1 cellular context compared by ENCODE assay signal in the genomic region with DNA sequence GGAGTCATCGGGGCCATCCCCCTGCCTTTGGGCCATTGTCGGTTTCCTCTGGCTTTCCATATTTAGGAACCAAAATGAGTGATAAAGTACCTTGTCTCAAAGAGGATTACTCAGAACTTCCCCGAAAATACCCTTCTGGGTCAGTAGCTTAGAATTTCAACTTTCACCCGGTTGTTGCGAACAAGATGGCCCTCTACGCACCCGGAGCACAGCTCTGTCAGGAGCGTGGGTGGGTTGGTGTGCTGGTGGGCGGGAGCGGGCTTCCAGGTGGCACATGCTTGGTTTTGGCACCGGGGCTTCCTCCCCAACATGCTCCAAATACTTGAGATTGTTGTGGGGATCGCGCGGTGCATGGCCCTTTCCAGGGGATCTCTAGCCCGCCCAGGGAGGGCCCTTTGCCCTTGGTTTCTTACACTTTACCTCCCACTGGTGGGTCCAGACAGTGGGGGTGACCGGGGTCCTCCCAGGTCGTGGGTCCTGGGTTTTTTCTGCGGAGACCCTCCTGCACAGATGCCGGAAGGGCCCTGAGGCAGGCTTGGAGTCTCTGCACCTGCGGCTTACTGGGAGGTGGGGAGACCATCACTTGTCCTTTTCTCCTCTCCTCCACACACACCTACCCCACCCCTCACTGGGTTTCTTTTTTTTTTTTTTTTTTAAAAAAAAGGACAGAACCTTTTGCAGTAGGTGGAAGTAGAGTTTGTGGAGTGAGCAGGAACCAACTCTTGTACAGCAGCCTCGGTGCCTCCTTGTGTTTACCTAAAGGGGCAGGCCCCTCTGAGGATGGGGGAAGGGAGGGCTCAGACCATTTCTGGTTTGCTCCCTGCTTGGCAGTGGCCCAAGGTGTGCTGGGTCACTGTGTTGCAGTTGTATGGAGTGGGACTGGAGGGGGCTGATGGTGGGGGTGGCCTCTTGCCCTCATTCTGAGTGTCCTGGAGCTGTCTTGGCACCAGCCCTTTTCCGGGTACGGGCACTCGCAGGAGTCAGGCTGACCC.
A peak's percentile ranks its signal among the peaks of the same experiment; 100 is the strongest.
TF ChIP-seq lines count a peak whose summit lies in the region.

No MANE protein-coding gene starts in this region.

TF ChIP-seq in HepG2, 621 proteins besides CTCF, POLR2A, EP300 and RAD21 (continued from another document and continues in another):
- TF ChIP-seq, protein P1, sequence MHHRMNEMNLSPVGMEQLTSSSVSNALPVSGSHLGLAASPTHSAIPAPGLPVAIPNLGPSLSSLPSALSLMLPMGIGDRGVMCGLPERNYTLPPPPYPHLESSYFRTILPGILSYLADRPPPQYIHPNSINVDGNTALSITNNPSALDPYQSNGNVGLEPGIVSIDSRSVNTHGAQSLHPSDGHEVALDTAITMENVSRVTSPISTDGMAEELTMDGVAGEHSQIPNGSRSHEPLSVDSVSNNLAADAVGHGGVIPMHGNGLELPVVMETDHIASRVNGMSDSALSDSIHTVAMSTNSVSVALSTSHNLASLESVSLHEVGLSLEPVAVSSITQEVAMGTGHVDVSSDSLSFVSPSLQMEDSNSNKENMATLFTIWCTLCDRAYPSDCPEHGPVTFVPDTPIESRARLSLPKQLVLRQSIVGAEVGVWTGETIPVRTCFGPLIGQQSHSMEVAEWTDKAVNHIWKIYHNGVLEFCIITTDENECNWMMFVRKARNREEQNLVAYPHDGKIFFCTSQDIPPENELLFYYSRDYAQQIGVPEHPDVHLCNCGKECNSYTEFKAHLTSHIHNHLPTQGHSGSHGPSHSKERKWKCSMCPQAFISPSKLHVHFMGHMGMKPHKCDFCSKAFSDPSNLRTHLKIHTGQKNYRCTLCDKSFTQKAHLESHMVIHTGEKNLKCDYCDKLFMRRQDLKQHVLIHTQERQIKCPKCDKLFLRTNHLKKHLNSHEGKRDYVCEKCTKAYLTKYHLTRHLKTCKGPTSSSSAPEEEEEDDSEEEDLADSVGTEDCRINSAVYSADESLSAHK (CRISPR knock-in tag; IDR thresholded peaks at IDR 0.05; ENCODE audit: borderline replicate concordance) = no peak
- no peak for TF ChIP-seq ZNF556 (CRISPR knock-in tag; IDR thresholded peaks at IDR 0.05; ENCODE audit: borderline replicate concordance)
- no peak for TF ChIP-seq CENPT (CRISPR knock-in tag; IDR thresholded peaks at IDR 0.05; ENCODE audit: low read depth)
- TF ChIP-seq SMAD1 (CRISPR knock-in tag; IDR thresholded peaks at IDR 0.05; ENCODE audit: borderline replicate concordance, low read depth) = no peak
- no peak; the same call in 1 of the 2 replicates for TF ChIP-seq ZNF225 (CRISPR knock-in tag; IDR thresholded peaks at IDR 0.05)
- peak; percentile 70 for TF ChIP-seq PRPF4 (IDR thresholded peaks at IDR 0.05; ENCODE audit: low read depth, low read length, poor library complexity, severe bottlenecking)
- TF ChIP-seq KLF11 (CRISPR knock-in tag; IDR thresholded peaks at IDR 0.05) = no peak
- TF ChIP-seq SP4 (CRISPR knock-in tag; IDR thresholded peaks at IDR 0.05) = no peak
- TF ChIP-seq ZNF552 (CRISPR knock-in tag; IDR thresholded peaks at IDR 0.05; ENCODE audit: borderline replicate concordance) = no peak
- TF ChIP-seq, protein P2, sequence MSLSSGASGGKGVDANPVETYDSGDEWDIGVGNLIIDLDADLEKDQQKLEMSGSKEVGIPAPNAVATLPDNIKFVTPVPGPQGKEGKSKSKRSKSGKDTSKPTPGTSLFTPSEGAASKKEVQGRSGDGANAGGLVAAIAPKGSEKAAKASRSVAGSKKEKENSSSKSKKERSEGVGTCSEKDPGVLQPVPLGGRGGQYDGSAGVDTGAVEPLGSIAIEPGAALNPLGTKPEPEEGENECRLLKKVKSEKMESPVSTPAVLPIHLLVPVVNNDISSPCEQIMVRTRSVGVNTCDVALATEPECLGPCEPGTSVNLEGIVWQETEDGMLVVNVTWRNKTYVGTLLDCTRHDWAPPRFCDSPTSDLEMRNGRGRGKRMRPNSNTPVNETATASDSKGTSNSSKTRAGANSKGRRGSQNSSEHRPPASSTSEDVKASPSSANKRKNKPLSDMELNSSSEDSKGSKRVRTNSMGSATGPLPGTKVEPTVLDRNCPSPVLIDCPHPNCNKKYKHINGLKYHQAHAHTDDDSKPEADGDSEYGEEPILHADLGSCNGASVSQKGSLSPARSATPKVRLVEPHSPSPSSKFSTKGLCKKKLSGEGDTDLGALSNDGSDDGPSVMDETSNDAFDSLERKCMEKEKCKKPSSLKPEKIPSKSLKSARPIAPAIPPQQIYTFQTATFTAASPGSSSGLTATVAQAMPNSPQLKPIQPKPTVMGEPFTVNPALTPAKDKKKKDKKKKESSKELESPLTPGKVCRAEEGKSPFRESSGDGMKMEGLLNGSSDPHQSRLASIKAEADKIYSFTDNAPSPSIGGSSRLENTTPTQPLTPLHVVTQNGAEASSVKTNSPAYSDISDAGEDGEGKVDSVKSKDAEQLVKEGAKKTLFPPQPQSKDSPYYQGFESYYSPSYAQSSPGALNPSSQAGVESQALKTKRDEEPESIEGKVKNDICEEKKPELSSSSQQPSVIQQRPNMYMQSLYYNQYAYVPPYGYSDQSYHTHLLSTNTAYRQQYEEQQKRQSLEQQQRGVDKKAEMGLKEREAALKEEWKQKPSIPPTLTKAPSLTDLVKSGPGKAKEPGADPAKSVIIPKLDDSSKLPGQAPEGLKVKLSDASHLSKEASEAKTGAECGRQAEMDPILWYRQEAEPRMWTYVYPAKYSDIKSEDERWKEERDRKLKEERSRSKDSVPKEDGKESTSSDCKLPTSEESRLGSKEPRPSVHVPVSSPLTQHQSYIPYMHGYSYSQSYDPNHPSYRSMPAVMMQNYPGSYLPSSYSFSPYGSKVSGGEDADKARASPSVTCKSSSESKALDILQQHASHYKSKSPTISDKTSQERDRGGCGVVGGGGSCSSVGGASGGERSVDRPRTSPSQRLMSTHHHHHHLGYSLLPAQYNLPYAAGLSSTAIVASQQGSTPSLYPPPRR (CRISPR knock-in tag; IDR thresholded peaks at IDR 0.05; ENCODE audit: borderline replicate concordance) = no peak
- no peak for TF ChIP-seq IRX3 (CRISPR knock-in tag; IDR thresholded peaks at IDR 0.05; ENCODE audit: borderline replicate concordance, low read depth)
- TF ChIP-seq ZNF644 (CRISPR knock-in tag; IDR thresholded peaks at IDR 0.05; ENCODE audit: low read depth) = no peak
- no peak for TF ChIP-seq ZFP41 (CRISPR knock-in tag; IDR thresholded peaks at IDR 0.05; ENCODE audit: borderline replicate concordance)
- peak; percentile 82 for TF ChIP-seq SAP130 (CRISPR knock-in tag; IDR thresholded peaks at IDR 0.05; ENCODE audit: low read depth)
- no peak for TF ChIP-seq ZNF83 (CRISPR knock-in tag; IDR thresholded peaks at IDR 0.05; ENCODE audit: borderline replicate concordance)
- TF ChIP-seq CHCHD3 (CRISPR knock-in tag; IDR thresholded peaks at IDR 0.05) = no peak
- no peak for TF ChIP-seq NKX3-1 (CRISPR knock-in tag; IDR thresholded peaks at IDR 0.05)
- TF ChIP-seq, protein P3, sequence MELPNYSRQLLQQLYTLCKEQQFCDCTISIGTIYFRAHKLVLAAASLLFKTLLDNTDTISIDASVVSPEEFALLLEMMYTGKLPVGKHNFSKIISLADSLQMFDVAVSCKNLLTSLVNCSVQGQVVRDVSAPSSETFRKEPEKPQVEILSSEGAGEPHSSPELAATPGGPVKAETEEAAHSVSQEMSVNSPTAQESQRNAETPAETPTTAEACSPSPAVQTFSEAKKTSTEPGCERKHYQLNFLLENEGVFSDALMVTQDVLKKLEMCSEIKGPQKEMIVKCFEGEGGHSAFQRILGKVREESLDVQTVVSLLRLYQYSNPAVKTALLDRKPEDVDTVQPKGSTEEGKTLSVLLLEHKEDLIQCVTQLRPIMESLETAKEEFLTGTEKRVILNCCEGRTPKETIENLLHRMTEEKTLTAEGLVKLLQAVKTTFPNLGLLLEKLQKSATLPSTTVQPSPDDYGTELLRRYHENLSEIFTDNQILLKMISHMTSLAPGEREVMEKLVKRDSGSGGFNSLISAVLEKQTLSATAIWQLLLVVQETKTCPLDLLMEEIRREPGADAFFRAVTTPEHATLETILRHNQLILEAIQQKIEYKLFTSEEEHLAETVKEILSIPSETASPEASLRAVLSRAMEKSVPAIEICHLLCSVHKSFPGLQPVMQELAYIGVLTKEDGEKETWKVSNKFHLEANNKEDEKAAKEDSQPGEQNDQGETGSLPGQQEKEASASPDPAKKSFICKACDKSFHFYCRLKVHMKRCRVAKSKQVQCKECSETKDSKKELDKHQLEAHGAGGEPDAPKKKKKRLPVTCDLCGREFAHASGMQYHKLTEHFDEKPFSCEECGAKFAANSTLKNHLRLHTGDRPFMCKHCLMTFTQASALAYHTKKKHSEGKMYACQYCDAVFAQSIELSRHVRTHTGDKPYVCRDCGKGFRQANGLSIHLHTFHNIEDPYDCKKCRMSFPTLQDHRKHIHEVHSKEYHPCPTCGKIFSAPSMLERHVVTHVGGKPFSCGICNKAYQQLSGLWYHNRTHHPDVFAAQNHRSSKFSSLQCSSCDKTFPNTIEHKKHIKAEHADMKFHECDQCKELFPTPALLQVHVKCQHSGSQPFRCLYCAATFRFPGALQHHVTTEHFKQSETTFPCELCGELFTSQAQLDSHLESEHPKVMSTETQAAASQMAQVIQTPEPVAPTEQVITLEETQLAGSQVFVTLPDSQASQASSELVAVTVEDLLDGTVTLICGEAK (IDR thresholded peaks at IDR 0.05) = no peak
- TF ChIP-seq, protein P3 (CRISPR knock-in tag; IDR thresholded peaks at IDR 0.05) = no peak; the same call in 1 of the 2 replicates
- no peak; the same call in 1 of the 2 replicates for TF ChIP-seq ARID2 (CRISPR knock-in tag; IDR thresholded peaks at IDR 0.05; ENCODE audit: borderline replicate concordance)
- TF ChIP-seq, protein P4, sequence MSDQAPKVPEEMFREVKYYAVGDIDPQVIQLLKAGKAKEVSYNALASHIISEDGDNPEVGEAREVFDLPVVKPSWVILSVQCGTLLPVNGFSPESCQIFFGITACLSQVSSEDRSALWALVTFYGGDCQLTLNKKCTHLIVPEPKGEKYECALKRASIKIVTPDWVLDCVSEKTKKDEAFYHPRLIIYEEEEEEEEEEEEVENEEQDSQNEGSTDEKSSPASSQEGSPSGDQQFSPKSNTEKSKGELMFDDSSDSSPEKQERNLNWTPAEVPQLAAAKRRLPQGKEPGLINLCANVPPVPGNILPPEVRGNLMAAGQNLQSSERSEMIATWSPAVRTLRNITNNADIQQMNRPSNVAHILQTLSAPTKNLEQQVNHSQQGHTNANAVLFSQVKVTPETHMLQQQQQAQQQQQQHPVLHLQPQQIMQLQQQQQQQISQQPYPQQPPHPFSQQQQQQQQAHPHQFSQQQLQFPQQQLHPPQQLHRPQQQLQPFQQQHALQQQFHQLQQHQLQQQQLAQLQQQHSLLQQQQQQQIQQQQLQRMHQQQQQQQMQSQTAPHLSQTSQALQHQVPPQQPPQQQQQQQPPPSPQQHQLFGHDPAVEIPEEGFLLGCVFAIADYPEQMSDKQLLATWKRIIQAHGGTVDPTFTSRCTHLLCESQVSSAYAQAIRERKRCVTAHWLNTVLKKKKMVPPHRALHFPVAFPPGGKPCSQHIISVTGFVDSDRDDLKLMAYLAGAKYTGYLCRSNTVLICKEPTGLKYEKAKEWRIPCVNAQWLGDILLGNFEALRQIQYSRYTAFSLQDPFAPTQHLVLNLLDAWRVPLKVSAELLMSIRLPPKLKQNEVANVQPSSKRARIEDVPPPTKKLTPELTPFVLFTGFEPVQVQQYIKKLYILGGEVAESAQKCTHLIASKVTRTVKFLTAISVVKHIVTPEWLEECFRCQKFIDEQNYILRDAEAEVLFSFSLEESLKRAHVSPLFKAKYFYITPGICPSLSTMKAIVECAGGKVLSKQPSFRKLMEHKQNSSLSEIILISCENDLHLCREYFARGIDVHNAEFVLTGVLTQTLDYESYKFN (CRISPR knock-in tag; conservative IDR thresholded peaks at IDR 0.05) = peak; percentile 69
- TF ChIP-seq TCF7L2 (IDR thresholded peaks at IDR 0.05; ENCODE audit: low read depth, low read length) = no peak
- TF ChIP-seq RFX5 (IDR thresholded peaks at IDR 0.05; ENCODE audit: low read depth, low read length) = no peak
- peak; percentile 83; the same call in 1 of the 2 replicates for TF ChIP-seq ZBTB38 (CRISPR knock-in tag; IDR thresholded peaks at IDR 0.05)
- TF ChIP-seq ZNF205 (CRISPR knock-in tag; IDR thresholded peaks at IDR 0.05) = no peak
- no peak for TF ChIP-seq MAF1 (CRISPR knock-in tag; IDR thresholded peaks at IDR 0.05; ENCODE audit: borderline replicate concordance)
- no peak for TF ChIP-seq ZNF24 (IDR thresholded peaks at IDR 0.05)
- TF ChIP-seq ZNF883 (CRISPR knock-in tag; IDR thresholded peaks at IDR 0.05; ENCODE audit: not compliant biosample characterization) = no peak
- TF ChIP-seq HES4 (CRISPR knock-in tag; IDR thresholded peaks at IDR 0.05; ENCODE audit: borderline replicate concordance) = 0 out of 2 replicates have a peak, but pooled peaks have one; percentile 25
- peak; percentile 45; the same call in 1 of the 2 replicates for TF ChIP-seq ZFP36L1 (CRISPR knock-in tag; IDR thresholded peaks at IDR 0.05)
- TF ChIP-seq ZNF263 (CRISPR knock-in tag; IDR thresholded peaks at IDR 0.05) = no peak
- no peak for TF ChIP-seq KDM5A (IDR thresholded peaks at IDR 0.05; ENCODE audit: borderline replicate concordance, low read length)
- no peak for TF ChIP-seq ZNF430 (CRISPR knock-in tag; IDR thresholded peaks at IDR 0.05)
- TF ChIP-seq, protein P5, sequence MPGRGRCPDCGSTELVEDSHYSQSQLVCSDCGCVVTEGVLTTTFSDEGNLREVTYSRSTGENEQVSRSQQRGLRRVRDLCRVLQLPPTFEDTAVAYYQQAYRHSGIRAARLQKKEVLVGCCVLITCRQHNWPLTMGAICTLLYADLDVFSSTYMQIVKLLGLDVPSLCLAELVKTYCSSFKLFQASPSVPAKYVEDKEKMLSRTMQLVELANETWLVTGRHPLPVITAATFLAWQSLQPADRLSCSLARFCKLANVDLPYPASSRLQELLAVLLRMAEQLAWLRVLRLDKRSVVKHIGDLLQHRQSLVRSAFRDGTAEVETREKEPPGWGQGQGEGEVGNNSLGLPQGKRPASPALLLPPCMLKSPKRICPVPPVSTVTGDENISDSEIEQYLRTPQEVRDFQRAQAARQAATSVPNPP (CRISPR knock-in tag; IDR thresholded peaks at IDR 0.05) = no peak
- no peak for TF ChIP-seq ZNF547 (CRISPR knock-in tag; IDR thresholded peaks at IDR 0.05)
- TF ChIP-seq ZSCAN9 (CRISPR knock-in tag; IDR thresholded peaks at IDR 0.05; ENCODE audit: borderline replicate concordance) = no peak
